ENCODE assay signal across 1 cellular context in the genomic region with DNA sequence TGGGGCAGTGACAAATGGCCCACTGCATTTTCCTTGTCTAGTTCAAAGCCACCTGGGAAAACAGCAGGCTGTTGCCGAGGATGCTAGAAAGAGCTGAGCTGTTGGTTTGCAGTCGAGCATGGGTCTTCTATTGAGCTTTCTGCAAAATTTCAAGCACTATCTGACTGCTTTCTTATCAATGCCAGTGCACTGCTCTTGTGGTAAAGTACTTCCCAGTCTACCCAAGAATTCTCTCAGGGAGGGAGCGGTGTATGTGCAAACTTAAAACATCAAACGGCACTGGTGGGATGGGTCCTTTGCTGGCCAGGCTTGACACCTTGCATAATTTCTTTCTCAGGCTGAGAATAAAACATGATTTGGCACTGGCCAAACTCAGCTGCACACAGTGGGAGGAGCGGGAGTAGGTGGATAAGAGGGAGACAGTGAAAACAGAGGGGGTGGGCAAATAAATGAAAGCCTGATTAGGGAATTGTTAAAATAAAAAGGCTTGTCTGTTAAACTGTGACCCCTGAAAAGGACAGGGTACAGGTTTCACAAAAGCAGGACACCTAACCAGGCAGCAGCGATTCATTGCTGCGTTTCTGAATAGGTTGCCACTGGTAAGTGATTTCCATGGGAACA.
TF ChIP-seq lines count a peak whose summit lies in the region.

No MANE protein-coding gene starts in this region.

TF ChIP-seq in HEK293, 187 proteins besides CTCF, POLR2A, EP300 and RAD21 (continued from another document):
- TF ChIP-seq, protein P1, sequence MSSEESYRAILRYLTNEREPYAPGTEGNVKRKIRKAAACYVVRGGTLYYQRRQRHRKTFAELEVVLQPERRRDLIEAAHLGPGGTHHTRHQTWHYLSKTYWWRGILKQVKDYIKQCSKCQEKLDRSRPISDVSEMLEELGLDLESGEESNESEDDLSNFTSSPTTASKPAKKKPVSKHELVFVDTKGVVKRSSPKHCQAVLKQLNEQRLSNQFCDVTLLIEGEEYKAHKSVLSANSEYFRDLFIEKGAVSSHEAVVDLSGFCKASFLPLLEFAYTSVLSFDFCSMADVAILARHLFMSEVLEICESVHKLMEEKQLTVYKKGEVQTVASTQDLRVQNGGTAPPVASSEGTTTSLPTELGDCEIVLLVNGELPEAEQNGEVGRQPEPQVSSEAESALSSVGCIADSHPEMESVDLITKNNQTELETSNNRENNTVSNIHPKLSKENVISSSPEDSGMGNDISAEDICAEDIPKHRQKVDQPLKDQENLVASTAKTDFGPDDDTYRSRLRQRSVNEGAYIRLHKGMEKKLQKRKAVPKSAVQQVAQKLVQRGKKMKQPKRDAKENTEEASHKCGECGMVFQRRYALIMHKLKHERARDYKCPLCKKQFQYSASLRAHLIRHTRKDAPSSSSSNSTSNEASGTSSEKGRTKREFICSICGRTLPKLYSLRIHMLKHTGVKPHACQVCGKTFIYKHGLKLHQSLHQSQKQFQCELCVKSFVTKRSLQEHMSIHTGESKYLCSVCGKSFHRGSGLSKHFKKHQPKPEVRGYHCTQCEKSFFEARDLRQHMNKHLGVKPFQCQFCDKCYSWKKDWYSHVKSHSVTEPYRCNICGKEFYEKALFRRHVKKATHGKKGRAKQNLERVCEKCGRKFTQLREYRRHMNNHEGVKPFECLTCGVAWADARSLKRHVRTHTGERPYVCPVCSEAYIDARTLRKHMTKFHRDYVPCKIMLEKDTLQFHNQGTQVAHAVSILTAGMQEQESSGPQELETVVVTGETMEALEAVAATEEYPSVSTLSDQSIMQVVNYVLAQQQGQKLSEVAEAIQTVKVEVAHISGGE (tag by site-specific recombination; conservative IDR thresholded peaks at IDR 0.05; ENCODE audit: low read depth), result no peak
TF ChIP-seq in HEK293: peak in this region for 2.
